32 cellular contexts compared by ENCODE assay signal in the genomic region with DNA sequence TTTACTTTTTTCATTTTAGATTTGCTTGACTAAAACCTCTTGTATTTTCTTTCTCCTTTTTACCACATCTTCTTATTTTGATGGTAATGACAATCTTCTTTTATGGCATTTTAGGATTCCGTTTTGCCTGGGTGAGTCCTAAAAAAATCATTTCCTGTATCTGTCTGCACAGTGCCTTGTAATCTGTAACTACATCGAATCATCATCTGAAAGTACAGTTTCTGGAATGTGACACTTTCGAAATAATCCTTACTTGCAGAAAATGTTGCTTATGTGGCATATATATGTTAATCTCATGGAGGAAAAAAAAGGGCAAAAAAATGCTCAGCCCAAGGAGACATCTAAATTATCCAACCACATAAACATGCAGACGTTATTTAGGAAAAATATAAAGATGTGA. TPM values are rescaled to one million over a fixed set of nuclear protein-coding genes. Genes with fewer than 3 reads are reported as not detected.
DNase-seq lines count a peak whose midpoint lies in the region; ATAC-seq, FAIRE-seq and TF ChIP-seq lines count a peak whose summit lies in the region.
"Had no signal": no experiment of that assay in that cellular context is flagged by ENCODE, and none has a peak within 500 bp of the region (broad histone marks: within the 10 kb centered on the region; RNA-seq: fewer than 3 reads in every experiment).

No MANE protein-coding gene starts in this region.

- H3K27ac Mint-ChIP-seq in HFFc6 = peak overlapping the region; percentile 0; the same call in 1 of the 2 replicates
- H3K27ac Mint-ChIP-seq: activated naive CD8-positive, alpha-beta T cell treated with anti-CD3 and anti-CD28 coated beads, Interleukin-2, amount 10 ng/mL, durations not matched to agents 7 days and 5 days; activated T-cell treated with anti-CD3 and anti-CD28 coated beads, Interleukin-2, amount 50 U/mL, for 24 hours; effector memory CD8-positive, alpha-beta T cell; naive thymus-derived CD8-positive, alpha-beta T cell; stimulated activated memory B cell treated with anti-CD40 and anti-IgM and Interleukin-4, amounts not matched to agents 10 μg/mL and 1 μg/mL and 100 μg/mL, for 72 hours had no signal

- H3K36me3 Mint-ChIP-seq in HFFc6 (ENCODE audit: low read depth) = no peaks in the 10 kb centered on the region
- H3K36me3 Mint-ChIP-seq: activated naive CD8-positive, alpha-beta T cell treated with anti-CD3 and anti-CD28 coated beads, Interleukin-2, amount 10 ng/mL, durations not matched to agents 7 days and 5 days; naive thymus-derived CD8-positive, alpha-beta T cell; stimulated activated memory B cell treated with anti-CD40 and anti-IgM and Interleukin-4, amounts not matched to agents 10 μg/mL and 1 μg/mL and 100 μg/mL, for 72 hours had no signal

- no peaks in the 10 kb centered on the region for H3K9me1 ChIP-seq in K562 (ENCODE audit: control insufficient read depth, insufficient read depth, low read length)

- ATAC-seq in K562 (no peak), HG03442 (IDR thresholded peaks at IDR 0.05; ENCODE audit: unreplicated experiment) (no peak)
- ATAC-seq: effector memory CD8-positive, alpha-beta T cell; gastrocnemius medialis; lower lobe of right lung; naive thymus-derived CD8-positive, alpha-beta T cell; Panc1; psoas muscle; stimulated activated memory B cell treated with anti-CD40 and anti-IgM and Interleukin-4, amounts not matched to agents 10 μg/mL and 1 μg/mL and 100 μg/mL, for 72 hours had no signal

- H3K79me2 ChIP-seq in K562 (ENCODE audit: control insufficient read depth, insufficient read depth, low read length) = no peaks in the 10 kb centered on the region
- H3K79me2 ChIP-seq: hepatocyte had no signal

- CTCF ChIA-PET in K562 (lab: Yijun Ruan, JAX; ENCODE audit: low intra/inter-chr PET ratio) = no interaction called here

- DNase-seq in AG10803 (ENCODE audit: low read depth) = peak; percentile 57
- peak; percentile 15 for DNase-seq in HFFc6
- DNase-seq in K562 (ENCODE audit: extremely low read depth in 1 of 4, low spot score in 3 of 4) = no peak
- DNase-seq in glomerular visceral epithelial cell (ENCODE audit: extremely low spot score) = peak; percentile 31
- no peak for DNase-seq in cerebellar nuclear complex (lab: John Stamatoyannopoulos, UW)
- DNase-seq in midbrain (lab: John Stamatoyannopoulos, UW) = no peak
- DNase-seq in spleen = no peak
- DNase-seq: activated effector memory CD4-positive, alpha-beta T cell treated with anti-CD3 and anti-CD28 coated beads, Interleukin-2, amount 50 U/mL, for 16 hours; activated naive CD8-positive, alpha-beta T cell treated with anti-CD3 and anti-CD28 coated beads, Interleukin-2, amount 10 ng/mL, durations not matched to agents 7 days and 5 days; activated T-cell treated with anti-CD3 and anti-CD28 coated beads, Interleukin-2, amount 50 U/mL, for 24 hours; Caco-2; DMS79 treated with DMSO at 0.1 percent for 48 hours; effector memory CD8-positive, alpha-beta T cell; gastrocnemius medialis; H7; lower lobe of right lung; naive thymus-derived CD8-positive, alpha-beta T cell; NCI-H2107; NCI-H774; nucleus accumbens; psoas muscle; SHP77 treated with DMSO at 0.1 percent for 48 hours; SW 1271; T1000; transverse colon had no signal

- TF ChIP-seq EP300 in K562 (IDR thresholded peaks at IDR 0.05; ENCODE audit: low read length) = no peak

- POLR2A ChIA-PET in K562 (lab: Yijun Ruan, JAX) = no interaction called here

- H4K20me1 ChIP-seq in K562 (replicated peaks; ENCODE audit: control insufficient read depth, insufficient read depth, low read length) = no peaks in the 10 kb centered on the region

- no peak overlapping the region for H3K4me2 ChIP-seq in K562 (ENCODE audit: insufficient read depth, low read length)
- H3K4me2 ChIP-seq: hepatocyte had no signal

- WGBS in K562 (ENCODE audit: insufficient coverage, low coverage, missing lambda C conversion rate) = 0% methylated on average over 4 of the region's 4 CpGs
- 62 to 75% (median 73%) methylated on average over 4 of the region's 4 CpGs for WGBS in spleen, 5 donors

- H3K4me3 ChIP-seq in AG10803 (ENCODE audit: low read length) (no peak overlapping the region), K562 (no peak overlapping the region), spleen (no peak overlapping the region)
- H3K4me3 ChIP-seq: ascending aorta, cardiac muscle cell, gastrocnemius medialis, hepatocyte, lower lobe of right lung, psoas muscle, transverse colon had no signal

- H3K9me3 ChIP-seq in K562 (replicated peaks; ENCODE audit: control insufficient read depth, insufficient read depth, low read depth, low read length) (no peaks in the 10 kb centered on the region), spleen (no peaks in the 10 kb centered on the region)
- H3K9me3 ChIP-seq: ascending aorta, Caco-2, gastrocnemius medialis, lower lobe of right lung, psoas muscle, transverse colon had no signal

- no peak for TF ChIP-seq CTCF in AG10803 (conservative IDR thresholded peaks at IDR 0.05; ENCODE audit: low read length)
- TF ChIP-seq CTCF in HFFc6 (IDR thresholded peaks at IDR 0.05) = no peak
- no peak for TF ChIP-seq CTCF in K562 (IDR thresholded peaks at IDR 0.05 in 2 of 3, conservative IDR thresholded peaks at IDR 0.05 in 1 of 3; ENCODE audit: insufficient read depth in 2 of 3, low read depth in 1 of 3, low read length in 3 of 3)
- TF ChIP-seq CTCF in spleen (IDR thresholded peaks at IDR 0.05 in 8 of 11, conservative IDR thresholded peaks at IDR 0.05 in 3 of 11) = no peak

- H3K27ac ChIP-seq in K562 (ENCODE audit: extremely low read depth, low read depth, low read length) (no peak overlapping the region), spleen (no peak overlapping the region)
- H3K27ac ChIP-seq: ascending aorta, C4-2B, cardiac muscle cell, gastrocnemius medialis, hepatocyte, lower lobe of right lung, psoas muscle, transverse colon had no signal

- H3K9ac ChIP-seq in K562 (ENCODE audit: insufficient read depth in 1 of 2, low read depth in 2 of 2, low read length in 2 of 2) = no peak overlapping the region

- intact Hi-C loops in K562 (cut with micrococcal nuclease) (no loop called here), spleen (cut with DNase I; ENCODE audit: low total_unique reads) (no loop called here)

- no peak for TF ChIP-seq RAD21 in K562 (CRISPR knock-in tag; conservative IDR thresholded peaks at IDR 0.05 in 1 of 2, IDR thresholded peaks at IDR 0.05 in 1 of 2)

- H3K27me3 ChIP-seq in K562 (ENCODE audit: control insufficient read depth in 2 of 2, insufficient read depth in 2 of 2, low read length in 2 of 2) (no peaks in the 10 kb centered on the region), spleen (replicated peaks in 1 of 7) (peaks cover 0 to 5% (median 0%) of the 10 kb centered on the region in 7 donors)
- H3K27me3 ChIP-seq: ascending aorta, cardiac muscle cell, gastrocnemius medialis, hepatocyte, transverse colon had no signal

- BruUV-seq in K562 (replicated peaks; lab: Mats Ljungman, UMichigan) = no TSS peak

- no peaks in the 10 kb centered on the region for H3K9me3 Mint-ChIP-seq in HFFc6
- H3K9me3 Mint-ChIP-seq: activated naive CD8-positive, alpha-beta T cell treated with anti-CD3 and anti-CD28 coated beads, Interleukin-2, amount 10 ng/mL, durations not matched to agents 7 days and 5 days; activated T-cell treated with anti-CD3 and anti-CD28 coated beads, Interleukin-2, amount 50 U/mL, for 24 hours; stimulated activated memory B cell treated with anti-CD40 and anti-IgM and Interleukin-4, amounts not matched to agents 10 μg/mL and 1 μg/mL and 100 μg/mL, for 72 hours had no signal

- in situ Hi-C loops in K562 (cut with MboI) = no loop called here

- no peak for FAIRE-seq in K562 (lab: Jason Lieb, UNC)

- TF ChIP-seq POLR2A in K562 (conservative IDR thresholded peaks at IDR 0.05) (no peak), spleen (IDR thresholded peaks at IDR 0.05) (no peak)

- H3K27me3 Mint-ChIP-seq in HFFc6 (ENCODE audit: insufficient read depth) = no peaks in the 10 kb centered on the region; the same call in 1 of the 2 replicates
- H3K27me3 Mint-ChIP-seq: activated T-cell treated with anti-CD3 and anti-CD28 coated beads, Interleukin-2, amount 50 U/mL, for 24 hours; effector memory CD8-positive, alpha-beta T cell; naive thymus-derived CD8-positive, alpha-beta T cell; stimulated activated memory B cell treated with anti-CD40 and anti-IgM and Interleukin-4, amounts not matched to agents 10 μg/mL and 1 μg/mL and 100 μg/mL, for 72 hours had no signal

- H3K4me3 Mint-ChIP-seq in HFFc6 = peak overlapping the region; percentile 46; the same call in 1 of the 2 replicates
- H3K4me3 Mint-ChIP-seq: activated naive CD8-positive, alpha-beta T cell treated with anti-CD3 and anti-CD28 coated beads, Interleukin-2, amount 10 ng/mL, durations not matched to agents 7 days and 5 days; activated T-cell treated with anti-CD3 and anti-CD28 coated beads, Interleukin-2, amount 50 U/mL, for 24 hours; effector memory CD8-positive, alpha-beta T cell; naive thymus-derived CD8-positive, alpha-beta T cell; stimulated activated memory B cell treated with anti-CD40 and anti-IgM and Interleukin-4, amounts not matched to agents 10 μg/mL and 1 μg/mL and 100 μg/mL, for 72 hours had no signal

- no peaks in the 10 kb centered on the region for H3K36me3 ChIP-seq in K562 (ENCODE audit: control insufficient read depth, insufficient read depth, low read length)
- no peaks in the 10 kb centered on the region for H3K36me3 ChIP-seq in spleen
- H3K36me3 ChIP-seq: ascending aorta, cardiac muscle cell, gastrocnemius medialis, lower lobe of right lung, transverse colon had no signal

- H3K4me1 ChIP-seq in K562 (replicated peaks in 1 of 2; ENCODE audit: control insufficient read depth in 2 of 2, insufficient read depth in 2 of 2, low read length in 2 of 2) = no peaks in the 10 kb centered on the region
- H3K4me1 ChIP-seq in spleen = no peaks in the 10 kb centered on the region
- H3K4me1 ChIP-seq: ascending aorta, Caco-2, gastrocnemius medialis, lower lobe of right lung, psoas muscle, transverse colon had no signal

- H2AFZ ChIP-seq in K562 (ENCODE audit: low read depth, low read length) = no peak overlapping the region
- H2AFZ ChIP-seq: hepatocyte had no signal

- peaks cover 23% of the 10 kb centered on the region for H3K4me1 Mint-ChIP-seq in HFFc6 (ENCODE audit: low read depth)
- H3K4me1 Mint-ChIP-seq: activated naive CD8-positive, alpha-beta T cell treated with anti-CD3 and anti-CD28 coated beads, Interleukin-2, amount 10 ng/mL, durations not matched to agents 7 days and 5 days; stimulated activated memory B cell treated with anti-CD40 and anti-IgM and Interleukin-4, amounts not matched to agents 10 μg/mL and 1 μg/mL and 100 μg/mL, for 72 hours had no signal

RNA-seq across cellular contexts. Expression of a gene that starts 29.0 kb away (rescaled TPM):
- 10 to 100 TPM in 4 of 6 experiments, 1 to 10 TPM in 2; 4.9 to 15.3 (median 14.3) TPM for total RNA-seq in HFFc6 (2021; fragmentation: NEBNext Ultra II Directional; extraction: Animal tissue kit (Norgen Biotek cat#: 25700))
- total RNA-seq in K562 (2011; cell fraction: chromatin; rRNA removed; ENCODE audit: low replicate concordance) = not detected in 2 replicates
- total RNA-seq in K562 (2011; cell fraction: nucleolus; rRNA removed) = not detected in 2 replicates
- total RNA-seq in K562 (2011; cell fraction: nucleoplasm; rRNA removed) = not detected in 2 replicates
- total RNA-seq in K562 (2014; rRNA removed) = not detected in 2 replicates
- 0.04 TPM in 1 of 2 replicates, not detected in the other for total RNA-seq in K562 (2014; rRNA removed; fragmentation: Illumina TruSeq; extraction: Trizol)
- total RNA-seq in K562 (2015; rRNA removed; fragmentation: Illumina TruSeq; extraction: Trizol) = not detected in 2 replicates
- 0.07 TPM in 1 of 2 replicates, not detected in the other for total RNA-seq in K562 (2021)
- polyA plus RNA-seq in K562 (2011; rRNA removed) = not detected in 2 replicates
- not detected in 2 replicates for polyA plus RNA-seq in K562 (2011; cell fraction: cytosol; rRNA removed)
- polyA plus RNA-seq in K562 (2011; cell fraction: nucleus; rRNA removed) = not detected in 2 replicates
- polyA plus RNA-seq in K562 (2012) = 0.04 and 0.08 TPM in 2 replicates
- polyA plus RNA-seq in K562 (2014; fragmentation: Illumina TruSeq; extraction: Trizol) = 0.07 TPM in 1 of 2 replicates, not detected in the other
- not detected for polyA plus RNA-seq in K562 (2014; fragmentation: Nextera tagmentation; extraction: Ambion mirVana)
- 0.01 TPM in 1 of 2 replicates, not detected in the other for polyA plus RNA-seq in K562 (2014; rRNA removed)
- polyA minus RNA-seq in K562 (2011; rRNA and poly(A)+ RNA removed) = not detected in 2 replicates
- not detected in 2 replicates for polyA minus RNA-seq in K562 (2011; cell fraction: cytosol; rRNA and poly(A)+ RNA removed)
- polyA minus RNA-seq in K562 (2011; cell fraction: nucleus; rRNA and poly(A)+ RNA removed) = not detected in 2 replicates
- 1 to 10 TPM in 2 of 7 donors, under 1 TPM in 5; 0.34 to 1.5 (median 0.85) TPM for total RNA-seq in spleen
- under 1 TPM; 0.22 to 0.46 (median 0.45) TPM for polyA plus RNA-seq in spleen
- total RNA-seq: activated naive CD8-positive, alpha-beta T cell treated with anti-CD3 and anti-CD28 coated beads, Interleukin-2, amount 10 ng/mL, durations not matched to agents 7 days and 5 days; ascending aorta; naive thymus-derived CD8-positive, alpha-beta T cell had no signal

Comparison
In these comparisons a context has a peak if more than half of its experiments do, and no peak if none do; other contexts are left out.
1. DNase-seq: peak in AG10803 (single experiment), HFFc6 (single experiment) and glomerular visceral epithelial cell (single experiment); none in K562 (0 of 4), cerebellar nuclear complex (0 of 2), midbrain (single experiment) and spleen (single experiment).